Comparison of ENCODE assay signal across 2 cellular contexts in genomic region chr1:95073446-95073845, GRCh38.
TF ChIP-seq lines count a peak whose summit lies in the region.

No MANE protein-coding gene starts in this region.

TF ChIP-seq in GM23338, 12 proteins besides CTCF, POLR2A, EP300 and RAD21 (continued from another document):
- TF ChIP-seq ZNF462 (CRISPR knock-in tag; IDR thresholded peaks at IDR 0.05) (no peak), POLR2AphosphoS5 (IDR thresholded peaks at IDR 0.05; ENCODE audit: low read depth) (no peak), ZNF114 (CRISPR knock-in tag; IDR thresholded peaks at IDR 0.05) (no peak), STAT1 (IDR thresholded peaks at IDR 0.05; ENCODE audit: unreplicated experiment) (no peak), EZH2phosphoT487 (IDR thresholded peaks at IDR 0.05; ENCODE audit: unreplicated experiment) (no peak), NANOG (IDR thresholded peaks at IDR 0.05; ENCODE audit: borderline replicate concordance) (no peak), CREB1 (CRISPR knock-in tag; IDR thresholded peaks at IDR 0.05; ENCODE audit: low read depth) (no peak), JUNB (IDR thresholded peaks at IDR 0.05; ENCODE audit: unreplicated experiment) (no peak), ZNF331 (CRISPR knock-in tag; IDR thresholded peaks at IDR 0.05; ENCODE audit: low read depth) (no peak), EZH2 (IDR thresholded peaks at IDR 0.05; ENCODE audit: low read depth, unreplicated experiment) (no peak)
- TF ChIP-seq, protein P1, sequence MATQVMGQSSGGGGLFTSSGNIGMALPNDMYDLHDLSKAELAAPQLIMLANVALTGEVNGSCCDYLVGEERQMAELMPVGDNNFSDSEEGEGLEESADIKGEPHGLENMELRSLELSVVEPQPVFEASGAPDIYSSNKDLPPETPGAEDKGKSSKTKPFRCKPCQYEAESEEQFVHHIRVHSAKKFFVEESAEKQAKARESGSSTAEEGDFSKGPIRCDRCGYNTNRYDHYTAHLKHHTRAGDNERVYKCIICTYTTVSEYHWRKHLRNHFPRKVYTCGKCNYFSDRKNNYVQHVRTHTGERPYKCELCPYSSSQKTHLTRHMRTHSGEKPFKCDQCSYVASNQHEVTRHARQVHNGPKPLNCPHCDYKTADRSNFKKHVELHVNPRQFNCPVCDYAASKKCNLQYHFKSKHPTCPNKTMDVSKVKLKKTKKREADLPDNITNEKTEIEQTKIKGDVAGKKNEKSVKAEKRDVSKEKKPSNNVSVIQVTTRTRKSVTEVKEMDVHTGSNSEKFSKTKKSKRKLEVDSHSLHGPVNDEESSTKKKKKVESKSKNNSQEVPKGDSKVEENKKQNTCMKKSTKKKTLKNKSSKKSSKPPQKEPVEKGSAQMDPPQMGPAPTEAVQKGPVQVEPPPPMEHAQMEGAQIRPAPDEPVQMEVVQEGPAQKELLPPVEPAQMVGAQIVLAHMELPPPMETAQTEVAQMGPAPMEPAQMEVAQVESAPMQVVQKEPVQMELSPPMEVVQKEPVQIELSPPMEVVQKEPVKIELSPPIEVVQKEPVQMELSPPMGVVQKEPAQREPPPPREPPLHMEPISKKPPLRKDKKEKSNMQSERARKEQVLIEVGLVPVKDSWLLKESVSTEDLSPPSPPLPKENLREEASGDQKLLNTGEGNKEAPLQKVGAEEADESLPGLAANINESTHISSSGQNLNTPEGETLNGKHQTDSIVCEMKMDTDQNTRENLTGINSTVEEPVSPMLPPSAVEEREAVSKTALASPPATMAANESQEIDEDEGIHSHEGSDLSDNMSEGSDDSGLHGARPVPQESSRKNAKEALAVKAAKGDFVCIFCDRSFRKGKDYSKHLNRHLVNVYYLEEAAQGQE (IDR thresholded peaks at IDR 0.05; ENCODE audit: unreplicated experiment) = no peak

TF ChIP-seq in SK-N-SH treated with all-trans-retinoic acid at 6 μM for 48 hours, 23 proteins besides CTCF, POLR2A, EP300 and RAD21 (continued from another document):
- TF ChIP-seq, protein P2, sequence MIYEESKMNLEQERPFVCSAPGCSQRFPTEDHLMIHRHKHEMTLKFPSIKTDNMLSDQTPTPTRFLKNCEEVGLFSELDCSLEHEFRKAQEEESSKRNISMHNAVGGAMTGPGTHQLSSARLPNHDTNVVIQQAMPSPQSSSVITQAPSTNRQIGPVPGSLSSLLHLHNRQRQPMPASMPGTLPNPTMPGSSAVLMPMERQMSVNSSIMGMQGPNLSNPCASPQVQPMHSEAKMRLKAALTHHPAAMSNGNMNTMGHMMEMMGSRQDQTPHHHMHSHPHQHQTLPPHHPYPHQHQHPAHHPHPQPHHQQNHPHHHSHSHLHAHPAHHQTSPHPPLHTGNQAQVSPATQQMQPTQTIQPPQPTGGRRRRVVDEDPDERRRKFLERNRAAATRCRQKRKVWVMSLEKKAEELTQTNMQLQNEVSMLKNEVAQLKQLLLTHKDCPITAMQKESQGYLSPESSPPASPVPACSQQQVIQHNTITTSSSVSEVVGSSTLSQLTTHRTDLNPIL (CRISPR knock-in tag; IDR thresholded peaks at IDR 0.05; ENCODE audit: low read depth) = no peak
- TF ChIP-seq, protein P3, sequence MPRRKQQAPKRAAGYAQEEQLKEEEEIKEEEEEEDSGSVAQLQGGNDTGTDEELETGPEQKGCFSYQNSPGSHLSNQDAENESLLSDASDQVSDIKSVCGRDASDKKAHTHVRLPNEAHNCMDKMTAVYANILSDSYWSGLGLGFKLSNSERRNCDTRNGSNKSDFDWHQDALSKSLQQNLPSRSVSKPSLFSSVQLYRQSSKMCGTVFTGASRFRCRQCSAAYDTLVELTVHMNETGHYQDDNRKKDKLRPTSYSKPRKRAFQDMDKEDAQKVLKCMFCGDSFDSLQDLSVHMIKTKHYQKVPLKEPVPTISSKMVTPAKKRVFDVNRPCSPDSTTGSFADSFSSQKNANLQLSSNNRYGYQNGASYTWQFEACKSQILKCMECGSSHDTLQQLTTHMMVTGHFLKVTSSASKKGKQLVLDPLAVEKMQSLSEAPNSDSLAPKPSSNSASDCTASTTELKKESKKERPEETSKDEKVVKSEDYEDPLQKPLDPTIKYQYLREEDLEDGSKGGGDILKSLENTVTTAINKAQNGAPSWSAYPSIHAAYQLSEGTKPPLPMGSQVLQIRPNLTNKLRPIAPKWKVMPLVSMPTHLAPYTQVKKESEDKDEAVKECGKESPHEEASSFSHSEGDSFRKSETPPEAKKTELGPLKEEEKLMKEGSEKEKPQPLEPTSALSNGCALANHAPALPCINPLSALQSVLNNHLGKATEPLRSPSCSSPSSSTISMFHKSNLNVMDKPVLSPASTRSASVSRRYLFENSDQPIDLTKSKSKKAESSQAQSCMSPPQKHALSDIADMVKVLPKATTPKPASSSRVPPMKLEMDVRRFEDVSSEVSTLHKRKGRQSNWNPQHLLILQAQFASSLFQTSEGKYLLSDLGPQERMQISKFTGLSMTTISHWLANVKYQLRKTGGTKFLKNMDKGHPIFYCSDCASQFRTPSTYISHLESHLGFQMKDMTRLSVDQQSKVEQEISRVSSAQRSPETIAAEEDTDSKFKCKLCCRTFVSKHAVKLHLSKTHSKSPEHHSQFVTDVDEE (CRISPR knock-in tag; IDR thresholded peaks at IDR 0.05) = no peak
